ENCODE assay signal across 8 cellular contexts in genomic region chr16:71019078-71019682, GRCh38.
DNase-seq lines count a peak whose midpoint lies in the region; ATAC-seq, FAIRE-seq and TF ChIP-seq lines count a peak whose summit lies in the region.
"Not testable (repeated sequence)": the region's sequence is repeated elsewhere in the genome, so short reads cannot be mapped to it uniquely, and the experiment has no call there.

No MANE protein-coding gene starts in this region.

- POLR2A ChIA-PET in HCT116 (lab: Charles Lee); PC-3 (lab: Charles Lee; ENCODE audit: unreplicated experiment); H1 (lab: Charles Lee; ENCODE audit: partially characterized antibody): not testable (repeated sequence)

- peak; percentile 4 for DNase-seq in ELF-1 (ENCODE audit: low read depth, low spot score)
- DNase-seq in HCT116 (ENCODE audit: low read depth, low spot score); H1 (ENCODE audit: low read depth in 1 of 2, low spot score in 2 of 2); keratinocyte (ENCODE audit: low read depth, low spot score): not testable (repeated sequence)
- peak; percentile 44 for DNase-seq in NCI-H146 treated with DMSO at 0.1 percent for 48 hours (lab: John Stamatoyannopoulos, UW; ENCODE audit: unreplicated experiment)
- peak; percentile 78 for DNase-seq in PC-3
- DNase-seq in SK-MEL-5 (ENCODE audit: low read depth, low spot score) = peak; percentile 70
- peak; percentile 26 for DNase-seq in renal cortical epithelial cell (ENCODE audit: low read depth)

- not testable (repeated sequence) for H3K27me3 ChIP-seq in HCT116 (ENCODE audit: insufficient read depth, low read length); PC-3 (ENCODE audit: low read length); H1 (replicated peaks in 1 of 4; ENCODE audit: control insufficient read depth in 3 of 4, extremely low read depth in 1 of 4, insufficient read depth in 3 of 4, low read length in 3 of 4); keratinocyte (ENCODE audit: control insufficient read depth, extremely low read depth, insufficient read depth, low read length)

- H2BK15ac ChIP-seq in H1 (ENCODE audit: low read length) = not testable (repeated sequence)

- TF ChIP-seq EP300 in H1 (IDR thresholded peaks at IDR 0.05; ENCODE audit: borderline replicate concordance in 1 of 2, low read depth in 2 of 2, low read length in 2 of 2) = not testable (repeated sequence)

- not testable (repeated sequence) for TF ChIP-seq RAD21 in HCT116 (IDR thresholded peaks at IDR 0.05; ENCODE audit: low read depth); H1 (IDR thresholded peaks at IDR 0.05 in 1 of 2, conservative IDR thresholded peaks at IDR 0.05 in 1 of 2; ENCODE audit: low read depth in 2 of 2, low read length in 2 of 2)

- CTCF ChIA-PET in HCT116 (lab: Charles Lee); PC-3 (lab: Charles Lee); H1 (lab: Charles Lee; ENCODE audit: partially characterized antibody): not testable (repeated sequence)

- H2BK12ac ChIP-seq in H1 (ENCODE audit: low read depth, low read length) = not testable (repeated sequence)

- not testable (repeated sequence) for H4K8ac ChIP-seq in H1 (ENCODE audit: extremely low read depth, insufficient read depth, low read length)

- ATAC-seq in HCT116 = peak; percentile 46; the same call in 1 of the 2 replicates
- ATAC-seq in PC-3 = peak; percentile 92

- H4K5ac ChIP-seq in H1 (ENCODE audit: insufficient read length, low read depth, low read length) = not testable (repeated sequence)

- intact Hi-C loops in HCT116 (cut with micrococcal nuclease); PC-3 (cut with micrococcal nuclease): not testable (repeated sequence)

- not testable (repeated sequence) for H3K23me2 ChIP-seq in H1 (ENCODE audit: low read depth, low read length)

- not testable (repeated sequence) for TF ChIP-seq CTCF in HCT116 (IDR thresholded peaks at IDR 0.05 in 2 of 3, conservative IDR thresholded peaks at IDR 0.05 in 1 of 3; ENCODE audit: borderline replicate concordance in 1 of 3, insufficient read depth in 1 of 3, low read depth in 2 of 3, low read length in 2 of 3); PC-3 (conservative IDR thresholded peaks at IDR 0.05; ENCODE audit: low read depth, low read length); H1 (IDR thresholded peaks at IDR 0.05; ENCODE audit: control extremely low read depth in 1 of 3, insufficient read depth in 1 of 3, low read depth in 1 of 3, low read length in 3 of 3); keratinocyte (optimal IDR thresholded peaks at IDR 0.05 in 1 of 3, IDR thresholded peaks at IDR 0.05 in 1 of 3, conservative IDR thresholded peaks at IDR 0.05 in 1 of 3; ENCODE audit: extremely low read depth in 1 of 3, insufficient read depth in 2 of 3, low read length in 3 of 3)

- FAIRE-seq in H1 (lab: Jason Lieb, UNC) (peak; percentile 65), keratinocyte (lab: Jason Lieb, UNC) (peak; percentile 55)

- H2AFZ ChIP-seq in HCT116 (ENCODE audit: low read depth, low read length, poor library complexity, severe bottlenecking); PC-3 (ENCODE audit: low read length); H1 (ENCODE audit: low read length); keratinocyte (ENCODE audit: control insufficient read depth, low read length): not testable (repeated sequence)

- not testable (repeated sequence) for BruUV-seq in HCT116 (replicated peaks; lab: Mats Ljungman, UMichigan); PC-3 (replicated peaks; lab: Mats Ljungman, UMichigan)

- not testable (repeated sequence) for H2BK20ac ChIP-seq in H1 (ENCODE audit: low read length)

- not testable (repeated sequence) for H3K9me1 ChIP-seq in keratinocyte (ENCODE audit: control insufficient read depth, extremely low read depth, insufficient read depth, low read length)

- H3K36me3 ChIP-seq in HCT116 (ENCODE audit: control insufficient read depth in 1 of 2, insufficient read depth in 2 of 2, low read length in 2 of 2); PC-3 (ENCODE audit: low read depth, low read length); H1 (ENCODE audit: control insufficient read depth in 2 of 4, insufficient read depth in 4 of 4, low read length in 3 of 4); keratinocyte (ENCODE audit: control insufficient read depth in 2 of 2, extremely low read depth in 1 of 2, insufficient read depth in 2 of 2, low read length in 2 of 2): not testable (repeated sequence)

- in situ Hi-C loops in SK-MEL-5 (cut with HindIII; ENCODE audit: low pct_unique_long_range_greater_than_20kb, low sequenced_read_pairs) = not testable (repeated sequence)

- not testable (repeated sequence) for H4K20me1 ChIP-seq in HCT116 (ENCODE audit: insufficient read depth); PC-3 (ENCODE audit: low read length); H1 (replicated peaks in 1 of 2; ENCODE audit: control insufficient read depth in 1 of 2, insufficient read depth in 2 of 2, low read length in 2 of 2); keratinocyte (ENCODE audit: control insufficient read depth, extremely low read depth, insufficient read depth, low read length)

- H3K9me2 ChIP-seq in HCT116 (ENCODE audit: insufficient read depth); PC-3 (replicated peaks; ENCODE audit: low read length): not testable (repeated sequence)

- H3K9ac ChIP-seq in HCT116 (ENCODE audit: low read length); PC-3 (ENCODE audit: low read length); H1 (replicated peaks in 1 of 4; ENCODE audit: extremely low read depth in 1 of 4, low read depth in 3 of 4, low read length in 3 of 4); keratinocyte (ENCODE audit: control insufficient read depth, extremely low read depth, insufficient read depth, low read length): not testable (repeated sequence)

- not testable (repeated sequence) for H3K4me2 ChIP-seq in HCT116 (ENCODE audit: low read length); PC-3 (ENCODE audit: low read length); H1 (ENCODE audit: insufficient read depth in 1 of 2, low read depth in 2 of 2, low read length in 2 of 2); keratinocyte (ENCODE audit: control insufficient read depth, extremely low read depth, insufficient read depth, low read depth, low read length)

- H3K27ac ChIP-seq in HCT116 (ENCODE audit: low read depth, low read length); H1 (ENCODE audit: low read depth, low read length); keratinocyte (ENCODE audit: control insufficient read depth, insufficient read depth, low read length): not testable (repeated sequence)
- peak overlapping the region; percentile 37; the same call in 1 of the 2 replicates for H3K27ac ChIP-seq in PC-3 (ENCODE audit: low read length)

- H3K4me1 ChIP-seq in HCT116 (ENCODE audit: control insufficient read depth in 1 of 2, insufficient read depth in 2 of 2, low read length in 2 of 2); PC-3 (ENCODE audit: insufficient read depth, low read length); H1 (replicated peaks in 1 of 4; ENCODE audit: control insufficient read depth in 3 of 4, insufficient read depth in 4 of 4, low read length in 3 of 4); keratinocyte (ENCODE audit: control insufficient read depth, extremely low read depth, insufficient read depth, low read length): not testable (repeated sequence)

- H2BK120ac ChIP-seq in H1 (replicated peaks; ENCODE audit: low read depth, low read length) = not testable (repeated sequence)

- not testable (repeated sequence) for H3K79me2 ChIP-seq in HCT116 (ENCODE audit: insufficient read depth, low read length); PC-3 (ENCODE audit: low read length); H1 (ENCODE audit: control insufficient read depth in 1 of 2, insufficient read depth in 2 of 2, low read length in 2 of 2); keratinocyte (ENCODE audit: control insufficient read depth, insufficient read depth, low read length)

- not testable (repeated sequence) for H2BK5ac ChIP-seq in H1 (ENCODE audit: low read depth, low read length)

- not testable (repeated sequence) for H3K56ac ChIP-seq in H1 (replicated peaks; ENCODE audit: insufficient read length, low read depth, low read length)

- H3K79me1 ChIP-seq in H1 (ENCODE audit: low read depth, low read length) = not testable (repeated sequence)

- H3K9me3 ChIP-seq in HCT116 (ENCODE audit: control insufficient read depth in 1 of 2, insufficient read depth in 1 of 2, low read depth in 1 of 2, low read length in 2 of 2); PC-3 (ENCODE audit: low read length); H1 (ENCODE audit: insufficient read depth in 2 of 2, low read depth in 1 of 2, low read length in 1 of 2); keratinocyte (ENCODE audit: control insufficient read depth, low read depth, low read length): not testable (repeated sequence)

- TF ChIP-seq POLR2A in HCT116 (IDR thresholded peaks at IDR 0.05; ENCODE audit: borderline replicate concordance, extremely low read depth, insufficient read depth, insufficient read length); H1 (IDR thresholded peaks at IDR 0.05; ENCODE audit: control extremely low read depth in 1 of 2, low read depth in 2 of 2, low read length in 2 of 2): not testable (repeated sequence)

- H3K18ac ChIP-seq in H1 (ENCODE audit: extremely low read depth, low read length) = not testable (repeated sequence)

- dilution Hi-C loops in keratinocyte (cut with MboI; ENCODE audit: extremely low pct_ligation_motif_present, low sequenced_read_pairs) = not testable (repeated sequence)

- RAD21 ChIA-PET in HCT116 (lab: Charles Lee; ENCODE audit: low non-redundant PET in 1 of 2, low total read pairs in 2 of 2, uncharacterized antibody in 2 of 2, unreplicated experiment in 2 of 2) = not testable (repeated sequence)

- not testable (repeated sequence) for H3F3A ChIP-seq in PC-3 (ENCODE audit: low read length, unreplicated experiment)

- WGBS in H1 (ENCODE audit: extremely low coverage in 1 of 2, insufficient coverage in 1 of 2, insufficient read length in 1 of 2, insufficient replicate concordance in 2 of 2, low coverage in 1 of 2, low lambda C conversion rate in 2 of 2, missing lambda C conversion rate in 1 of 2), 2 experiments = 84% methylated on average over 6 of the region's 6 CpGs; no CpG with 5 or more reads in 1 of the 2 experiments

- H4K91ac ChIP-seq in H1 (replicated peaks; ENCODE audit: insufficient read length, low read length) = not testable (repeated sequence)

- H3K4ac ChIP-seq in H1 (replicated peaks; ENCODE audit: insufficient read length, low read depth, low read length) = not testable (repeated sequence)

- H3K14ac ChIP-seq in H1 (ENCODE audit: insufficient read length) = not testable (repeated sequence)

- not testable (repeated sequence) for H2AK5ac ChIP-seq in H1 (ENCODE audit: low read depth, low read length)

- not testable (repeated sequence) for H3K4me3 ChIP-seq in HCT116 (replicated peaks in 1 of 2; ENCODE audit: low read depth in 1 of 2, low read length in 2 of 2); PC-3 (ENCODE audit: low read length); H1 (ENCODE audit: extremely low read depth in 1 of 4, insufficient read depth in 2 of 4, low read depth in 3 of 4, low read length in 4 of 4); keratinocyte (ENCODE audit: control insufficient read depth in 2 of 3, extremely low read depth in 1 of 3, insufficient read depth in 2 of 3, low read depth in 1 of 3, low read length in 3 of 3)

- not testable (repeated sequence) for H3K23ac ChIP-seq in H1 (ENCODE audit: insufficient read length)
